In the genomic region with DNA sequence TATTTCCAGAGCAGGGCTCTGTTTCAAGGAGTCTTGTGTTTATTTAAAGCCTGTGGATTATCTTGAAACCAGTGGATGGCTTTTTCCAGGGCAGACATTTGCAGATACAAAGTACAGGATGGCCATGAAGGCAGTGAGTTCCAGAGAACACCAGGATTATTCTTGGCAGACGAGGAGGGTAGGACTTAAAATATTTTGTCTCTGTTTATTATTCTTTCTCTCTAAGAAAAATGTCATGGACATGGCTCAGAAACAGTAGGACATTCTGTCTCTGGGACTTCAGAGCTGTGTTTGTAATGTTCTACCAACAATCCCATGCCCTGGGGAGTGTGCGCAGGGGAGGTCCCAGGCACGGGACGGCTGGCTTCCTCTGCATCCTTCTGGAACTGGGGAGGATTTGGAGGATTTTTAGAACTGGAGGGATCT, we compare ENCODE assay signal across 14 cellular contexts.
A peak's percentile ranks its signal among the peaks of the same experiment; 100 is the strongest.
DNase-seq lines count a peak whose midpoint lies in the region; ATAC-seq and TF ChIP-seq lines count a peak whose summit lies in the region.
"Had no signal": no experiment of that assay in that cellular context is flagged by ENCODE, and none has a peak within 500 bp of the region (broad histone marks: within the 10 kb centered on the region; RNA-seq: fewer than 3 reads in every experiment).

No MANE protein-coding gene starts in this region.

- peaks cover 20% of the 10 kb centered on the region for H3K4me1 ChIP-seq in ACC112 (ENCODE audit: control insufficient read depth, insufficient read depth, low read length, unreplicated experiment)
- H3K4me1 ChIP-seq in rectal smooth muscle tissue (ENCODE audit: control insufficient read depth, insufficient read depth, low read length), result peaks cover 15% of the 10 kb centered on the region
- H3K4me1 ChIP-seq: Caco-2 had no signal

- peaks cover 2% of the 10 kb centered on the region for H3K27me3 Mint-ChIP-seq in brain

- intact Hi-C loops in left cardiac atrium (cut with DNase I), result no loop called here

- peak overlapping the region; percentile 56 for H3K27ac ChIP-seq in ACC112 (ENCODE audit: low read depth, low read length)
- H3K27ac ChIP-seq in rectal smooth muscle tissue (ENCODE audit: low read depth, low read length), result peak overlapping the region; percentile 70

- no peak overlapping the region for H3K4me3 Mint-ChIP-seq in brain

- no peaks in the 10 kb centered on the region for H3K36me3 Mint-ChIP-seq in brain

- H3K9me3 Mint-ChIP-seq in brain, result peaks cover 0 to 2% (median 0%) of the 10 kb centered on the region in 5 experiments

- no peaks in the 10 kb centered on the region for H3K36me3 ChIP-seq in ACC112 (ENCODE audit: insufficient read depth, low read length)
- no peaks in the 10 kb centered on the region for H3K36me3 ChIP-seq in rectal smooth muscle tissue (ENCODE audit: control insufficient read depth, insufficient read depth, low read length)

- ATAC-seq in left cardiac atrium (peak; percentile 84), HG02885 (IDR thresholded peaks at IDR 0.05; ENCODE audit: poor library complexity, unreplicated experiment) (no peak), HG03442 (IDR thresholded peaks at IDR 0.05; ENCODE audit: unreplicated experiment) (no peak)
- ATAC-seq: K562 had no signal

- no peak overlapping the region for H2AFZ ChIP-seq in ACC112 (ENCODE audit: low read length, unreplicated experiment)
- H2AFZ ChIP-seq: parathyroid adenoma had no signal

- TF ChIP-seq CTCF in brain (conservative IDR thresholded peaks at IDR 0.05), result no peak

- H3K27ac Mint-ChIP-seq in brain, result peak overlapping the region in 3 of 5 experiments; percentile 44 to 80 (median 74)

- peaks cover 3% of the 10 kb centered on the region for H3K79me2 ChIP-seq in ACC112 (ENCODE audit: control insufficient read depth, insufficient read depth, low read length, unreplicated experiment)
- H3K79me2 ChIP-seq: parathyroid adenoma had no signal

- peak; percentile 54 for DNase-seq in left cardiac atrium
- DNase-seq in GOT3 (lab: John Stamatoyannopoulos, UW), result no peak
- DNase-seq in NCI-H1694 (lab: John Stamatoyannopoulos, UW), result no peak
- DNase-seq: activated naive CD4-positive, alpha-beta T cell treated with Interleukin-2 at 50 U/mL for 16 hours; Caco-2; cerebellar nuclear complex; NCI-H226 had no signal

- H3K27me3 ChIP-seq in ACC112 (ENCODE audit: insufficient read depth, low read length) (no peaks in the 10 kb centered on the region), rectal smooth muscle tissue (ENCODE audit: control insufficient read depth, insufficient read depth, low read length) (no peaks in the 10 kb centered on the region)

- H3K4me1 Mint-ChIP-seq in brain, result peaks cover 54% of the 10 kb centered on the region

- H3K4me3 ChIP-seq in ACC112 (ENCODE audit: low read depth, low read length), result no peak overlapping the region
- no peak overlapping the region for H3K4me3 ChIP-seq in rectal smooth muscle tissue (ENCODE audit: low read length)
- H3K4me3 ChIP-seq: K562 had no signal

- no peak overlapping the region for H3K9ac ChIP-seq in rectal smooth muscle tissue (ENCODE audit: low read length)
- H3K9ac ChIP-seq: parathyroid adenoma had no signal

Comparison
In these comparisons a context has a peak if more than half of its experiments do, and no peak if none do; other contexts are left out.
1. ATAC-seq: peak in left cardiac atrium (2 of 2); none in HG02885 (single experiment) and HG03442 (single experiment).